In genomic region chr20:19996970-19997369, GRCh38 we compare ENCODE assay signal across 21 cellular contexts. TPM values are rescaled to one million over a fixed set of nuclear protein-coding genes. Genes with fewer than 3 reads are reported as not detected.
DNase-seq lines count a peak whose midpoint lies in the region; ATAC-seq, FAIRE-seq and TF ChIP-seq lines count a peak whose summit lies in the region.
"Had no signal": no experiment of that assay in that cellular context is flagged by ENCODE, and none has a peak within 500 bp of the region (broad histone marks: within the 10 kb centered on the region; RNA-seq: fewer than 3 reads in every experiment).

No MANE protein-coding gene starts in this region.

- H3K4me3 Mint-ChIP-seq in activated CD8-positive, alpha-beta T cell treated with anti-CD3 and anti-CD28 coated beads, Interleukin-2, amount 10 ng/mL, durations not matched to agents 7 days and 5 days: no peak overlapping the region
- H3K4me3 Mint-ChIP-seq: activated B cell treated with CpG ODN at 0.5 μM for 24 hours, T-cell had no signal

- ATAC-seq in Panc1: no peak
- no peak for ATAC-seq in activated CD8-positive, alpha-beta T cell treated with anti-CD3 and anti-CD28 coated beads, Interleukin-2, amount 10 ng/mL, durations not matched to agents 7 days and 5 days
- ATAC-seq: mucosa of descending colon, T-cell had no signal

- FAIRE-seq in H54 (lab: Jason Lieb, UNC): no peak
- FAIRE-seq: bronchial epithelial cell, endometrium, frontal cortex had no signal

- no peak overlapping the region for H3K27ac Mint-ChIP-seq in activated CD8-positive, alpha-beta T cell treated with anti-CD3 and anti-CD28 coated beads, Interleukin-2, amount 10 ng/mL, durations not matched to agents 7 days and 5 days
- H3K27ac Mint-ChIP-seq: activated B cell treated with CpG ODN at 0.5 μM for 24 hours, T-cell had no signal

- peak overlapping the region; percentile 24 for H3K9ac ChIP-seq in mesenchymal stem cell (ENCODE audit: low read length)

- no peaks in the 10 kb centered on the region for H3K36me3 Mint-ChIP-seq in activated CD8-positive, alpha-beta T cell treated with anti-CD3 and anti-CD28 coated beads, Interleukin-2, amount 10 ng/mL, durations not matched to agents 7 days and 5 days (ENCODE audit: low read depth)
- H3K36me3 Mint-ChIP-seq: T-cell had no signal

- no peak overlapping the region for H2BK12ac ChIP-seq in mesenchymal stem cell (ENCODE audit: low read length in 2 of 2)

- H3K27me3 Mint-ChIP-seq in activated CD8-positive, alpha-beta T cell treated with anti-CD3 and anti-CD28 coated beads, Interleukin-2, amount 10 ng/mL, durations not matched to agents 7 days and 5 days (ENCODE audit: low read depth): peaks cover 23% of the 10 kb centered on the region

- H3K27me3 ChIP-seq in Panc1 (ENCODE audit: control insufficient read depth, insufficient read depth, low read length): no peaks in the 10 kb centered on the region
- no peaks in the 10 kb centered on the region for H3K27me3 ChIP-seq in mesenchymal stem cell (ENCODE audit: control insufficient read depth in 1 of 2, insufficient read depth in 1 of 2, low read length in 2 of 2)
- H3K27me3 ChIP-seq in tibial artery: no peaks in the 10 kb centered on the region

- 0 out of 2 replicates have a peak overlapping the region, but pooled peaks have one; percentile 12 for H3K27ac ChIP-seq in Panc1 (ENCODE audit: low read length)
- no peak overlapping the region for H3K27ac ChIP-seq in mesenchymal stem cell (ENCODE audit: low read length, poor library complexity, severe bottlenecking)
- peak overlapping the region; percentile 46 to 73 for H3K27ac ChIP-seq in tibial artery

- 97% methylated on average over 11 of the region's 13 CpGs for WGBS in mesenchymal stem cell

- H2BK120ac ChIP-seq in mesenchymal stem cell (ENCODE audit: low read depth, low read length): no peak overlapping the region

- H3K4me3 ChIP-seq in Panc1 (ENCODE audit: low read depth in 2 of 2, low read length in 2 of 2): no peak overlapping the region
- H3K4me3 ChIP-seq in choroid plexus epithelial cell (ENCODE audit: low read depth, low read length): no peak overlapping the region
- H3K4me3 ChIP-seq in mesenchymal stem cell (ENCODE audit: insufficient read depth in 1 of 2, low read depth in 1 of 2, low read length in 2 of 2): peak overlapping the region in 1 of 2 experiments; percentile 9
- no peak overlapping the region for H3K4me3 ChIP-seq in tibial artery
- H3K4me3 ChIP-seq: mucosa of descending colon had no signal

- H3K4me1 ChIP-seq in Panc1 (ENCODE audit: control insufficient read depth, insufficient read depth, low read length) (peaks cover 41% of the 10 kb centered on the region), mesenchymal stem cell (ENCODE audit: control insufficient read depth, insufficient read depth, low read depth, low read length) (peaks cover 11% of the 10 kb centered on the region), tibial artery (peaks cover 0 to 42% (median 32%) of the 10 kb centered on the region in 4 donors)

- no peaks in the 10 kb centered on the region for H3K9me3 ChIP-seq in Panc1 (ENCODE audit: control insufficient read depth, insufficient read depth, low read depth, low read length)
- no peaks in the 10 kb centered on the region for H3K9me3 ChIP-seq in mesenchymal stem cell (ENCODE audit: control insufficient read depth, low read length)
- H3K9me3 ChIP-seq in tibial artery: no peaks in the 10 kb centered on the region
- H3K9me3 ChIP-seq: mucosa of descending colon had no signal

- H3K14ac ChIP-seq in mesenchymal stem cell (ENCODE audit: low read length in 2 of 2): no peak overlapping the region

- TF ChIP-seq CTCF in Panc1 (IDR thresholded peaks at IDR 0.05) (no peak), choroid plexus epithelial cell (conservative IDR thresholded peaks at IDR 0.05; ENCODE audit: low read depth, low read length) (no peak), tibial artery (IDR thresholded peaks at IDR 0.05) (no peak)

- H3K36me3 ChIP-seq in Panc1 (ENCODE audit: control insufficient read depth, insufficient read depth, low read length) (peaks cover 7% of the 10 kb centered on the region), mesenchymal stem cell (ENCODE audit: control insufficient read depth in 1 of 2, insufficient read depth in 2 of 2, low read depth in 1 of 2, low read length in 2 of 2) (peaks cover 47 to 79% of the 10 kb centered on the region in 2 experiments), tibial artery (peaks cover 33 to 59% (median 56%) of the 10 kb centered on the region in 3 donors)

- H3K4me1 Mint-ChIP-seq in activated CD8-positive, alpha-beta T cell treated with anti-CD3 and anti-CD28 coated beads, Interleukin-2, amount 10 ng/mL, durations not matched to agents 7 days and 5 days (ENCODE audit: low read depth): no peaks in the 10 kb centered on the region
- H3K4me1 Mint-ChIP-seq: activated B cell treated with CpG ODN at 0.5 μM for 24 hours, T-cell had no signal

- DNase-seq in Panc1 (ENCODE audit: low read depth, low spot score) (no peak), choroid plexus epithelial cell (ENCODE audit: low read depth) (peak; percentile 34), mesenchymal stem cell (no peak), tibial artery (no peak), NCI-H1694 treated with DMSO at 0.1 percent for 48 hours (lab: John Stamatoyannopoulos, UW) (no peak), NCI-H2171 treated with DMSO at 0.1 percent for 48 hours (lab: John Stamatoyannopoulos, UW) (no peak), H54 (ENCODE audit: insufficient read length, low spot score) (no peak)
- DNase-seq in activated CD8-positive, alpha-beta T cell treated with anti-CD3 and anti-CD28 coated beads, Interleukin-2, amount 10 ng/mL, durations not matched to agents 7 days and 5 days: no peak
- DNase-seq: activated B cell treated with CpG ODN at 0.5 μM for 24 hours; activated naive CD4-positive, alpha-beta T cell treated with Interleukin-2 at 50 U/mL for 16 hours; mucosa of descending colon; NCI-H1105; NCI-H2171; NCI-H82; stimulated activated CD4-positive, alpha-beta T cell treated with anti-CD3 and anti-CD28 coated beads, Interleukin-12 subunit alpha, Interleukin-12 subunit beta, amount 100 ng/mL, for 4 hours; T-cell had no signal

- no peak overlapping the region for H2BK5ac ChIP-seq in mesenchymal stem cell (ENCODE audit: low read depth, low read length, poor library complexity, severe bottlenecking)

- CTCF ChIA-PET in Panc1 (lab: Charles Lee): no interaction called here
- CTCF ChIA-PET in activated CD8-positive, alpha-beta T cell treated with anti-CD3 and anti-CD28 coated beads, Interleukin-2, amount 10 ng/mL, durations not matched to agents 7 days and 5 days (lab: Charles Lee): no interaction called here

- no peak overlapping the region for H4K8ac ChIP-seq in mesenchymal stem cell (ENCODE audit: low read length)

- peaks cover 27% of the 10 kb centered on the region for H3K79me1 ChIP-seq in mesenchymal stem cell (replicated peaks; ENCODE audit: low read length, poor library complexity, severe bottlenecking)

- in situ Hi-C loops in Panc1 (cut with HindIII; ENCODE audit: low pct_unique_long_range_greater_than_20kb, low sequenced_read_pairs): no loop called here

- no peak overlapping the region for H3K4ac ChIP-seq in mesenchymal stem cell (ENCODE audit: low read depth in 1 of 2, low read length in 2 of 2)

- no peak overlapping the region for H3K23ac ChIP-seq in mesenchymal stem cell (ENCODE audit: low read length in 2 of 2)

- no peak overlapping the region for H2BK15ac ChIP-seq in mesenchymal stem cell (ENCODE audit: low read depth, poor library complexity, severe bottlenecking)

- POLR2A ChIA-PET in Panc1 (lab: Charles Lee): no interaction called here
- POLR2A ChIA-PET in activated CD8-positive, alpha-beta T cell treated with anti-CD3 and anti-CD28 coated beads, Interleukin-2, amount 10 ng/mL, durations not matched to agents 7 days and 5 days (lab: Charles Lee): no interaction called here

- H3K9me3 Mint-ChIP-seq in activated CD8-positive, alpha-beta T cell treated with anti-CD3 and anti-CD28 coated beads, Interleukin-2, amount 10 ng/mL, durations not matched to agents 7 days and 5 days (ENCODE audit: insufficient read depth): no peaks in the 10 kb centered on the region
- H3K9me3 Mint-ChIP-seq: activated B cell treated with CpG ODN at 0.5 μM for 24 hours, T-cell had no signal

- H2AK5ac ChIP-seq in mesenchymal stem cell (ENCODE audit: low read length, severe bottlenecking): no peak overlapping the region

- no peak overlapping the region for H3K4me2 ChIP-seq in mesenchymal stem cell (ENCODE audit: low read length, poor library complexity, severe bottlenecking)

- TF ChIP-seq POLR2A in H54 (IDR thresholded peaks at IDR 0.05; ENCODE audit: low read depth, low read length): no peak

- H3K18ac ChIP-seq in mesenchymal stem cell (ENCODE audit: low read depth in 1 of 2, low read length in 2 of 2): no peak overlapping the region

- intact Hi-C loops in Panc1 (cut with micrococcal nuclease; ENCODE audit: unreplicated experiment): no loop called here
- intact Hi-C loops in tibial artery (cut with DNase I; ENCODE audit: low total_unique reads): loop anchor here (10.0 kb wide), 1 partner anchor 302 kb away; no protein-coding TSS in a partner anchor

- H4K91ac ChIP-seq in mesenchymal stem cell (ENCODE audit: low read length): no peak overlapping the region

- H2AFZ ChIP-seq in mesenchymal stem cell (ENCODE audit: low read depth, low read length): no peak overlapping the region

- BruUV-seq in Panc1 (replicated peaks; lab: Mats Ljungman, UMichigan): no TSS peak

RNA-seq across cellular contexts. Expression of gene NAA20, which starts 20.2 kb away (rescaled TPM):
- 65.6 TPM for total RNA-seq in Panc1 (2021; ENCODE audit: unreplicated experiment)
- 56.9 TPM for polyA plus RNA-seq in Panc1 (2012; ENCODE audit: insufficient read length)
- polyA plus RNA-seq in mesenchymal stem cell (2013, experiment 1 of 2): 64.7 TPM
- polyA plus RNA-seq in mesenchymal stem cell (2013, experiment 2 of 2): 67.5 TPM
- total RNA-seq in activated CD8-positive, alpha-beta T cell treated with anti-CD3 and anti-CD28 coated beads, Interleukin-2, amount 10 ng/mL, durations not matched to agents 7 days and 5 days: 10 to 100 TPM; 55.8 to 59.1 TPM

RNA-seq across cellular contexts. Expression of gene CRNKL1, which starts 55.3 kb away (rescaled TPM):
- total RNA-seq in Panc1 (2021; ENCODE audit: unreplicated experiment): 16.4 TPM
- polyA plus RNA-seq in Panc1 (2012; ENCODE audit: insufficient read length): 13.1 TPM
- polyA plus RNA-seq in mesenchymal stem cell (2013, experiment 1 of 2): 13.4 TPM
- 14.1 TPM for polyA plus RNA-seq in mesenchymal stem cell (2013, experiment 2 of 2)
- total RNA-seq in activated CD8-positive, alpha-beta T cell treated with anti-CD3 and anti-CD28 coated beads, Interleukin-2, amount 10 ng/mL, durations not matched to agents 7 days and 5 days: 10 to 100 TPM; 17.4 to 20.8 TPM

RNA-seq across cellular contexts. Expression of gene CFAP61, which starts 55.4 kb away (rescaled TPM):
- 0.28 TPM for total RNA-seq in Panc1 (2021; ENCODE audit: unreplicated experiment)
- polyA plus RNA-seq in Panc1 (2012; ENCODE audit: insufficient read length): not detected
- 0.03 TPM for polyA plus RNA-seq in mesenchymal stem cell (2013, experiment 1 of 2)
- 0.12 TPM for polyA plus RNA-seq in mesenchymal stem cell (2013, experiment 2 of 2)
- total RNA-seq in activated CD8-positive, alpha-beta T cell treated with anti-CD3 and anti-CD28 coated beads, Interleukin-2, amount 10 ng/mL, durations not matched to agents 7 days and 5 days: not detected
- total RNA-seq: activated B cell treated with CpG ODN at 0.5 μM for 24 hours, osteoblast, T-cell had no signal
- polyA plus RNA-seq: BJ had no signal
